ENCODE assay signal across 9 cellular contexts in the genomic region with DNA sequence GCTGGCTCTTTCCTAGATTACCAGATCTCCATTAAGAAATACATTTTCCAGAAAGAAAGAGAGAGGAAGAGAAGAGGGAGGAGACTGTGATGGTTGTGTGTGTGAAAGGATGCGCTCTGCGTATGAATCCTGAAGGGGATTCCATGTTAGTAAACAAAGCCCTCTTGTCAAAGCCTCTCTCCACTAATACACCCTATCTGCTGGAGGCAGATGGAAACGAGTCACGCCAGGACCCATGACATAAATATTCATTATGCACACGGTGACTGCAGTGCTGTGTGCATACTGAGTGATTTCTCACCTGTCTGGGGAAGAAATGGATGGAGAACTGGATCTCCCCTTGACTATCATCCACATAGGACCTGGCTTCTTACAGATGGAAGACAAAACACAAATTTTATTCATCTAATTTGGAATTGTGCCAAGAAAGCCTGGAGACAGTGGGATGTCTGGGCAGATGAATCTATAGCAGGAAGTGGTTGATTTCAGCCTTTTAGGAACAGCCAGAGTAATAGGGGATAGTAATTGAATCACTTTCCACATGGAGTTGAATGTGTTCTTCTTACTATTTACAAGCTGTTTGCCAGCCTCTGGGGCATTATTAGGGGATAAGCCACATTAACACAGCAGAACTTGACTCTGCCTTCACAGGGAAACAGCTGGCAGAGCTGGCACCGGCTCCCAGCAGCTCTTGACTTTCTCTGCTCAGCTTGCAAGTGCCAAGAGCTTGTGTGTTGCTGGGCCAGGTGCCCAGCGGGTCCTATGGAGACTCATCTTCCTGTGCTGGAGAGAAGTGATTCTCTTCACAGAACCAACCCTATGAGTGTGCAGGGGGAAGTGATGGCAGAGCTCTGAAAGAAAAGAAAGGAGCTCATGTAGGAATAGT. TPM values are rescaled to one million over a fixed set of nuclear protein-coding genes. Genes with fewer than 3 reads are reported as not detected.
DNase-seq lines count a peak whose midpoint lies in the region; ATAC-seq and TF ChIP-seq lines count a peak whose summit lies in the region.
"Had no signal": no experiment of that assay in that cellular context is flagged by ENCODE, and none has a peak within 500 bp of the region (broad histone marks: within the 10 kb centered on the region; RNA-seq: fewer than 3 reads in every experiment).

No MANE protein-coding gene starts in this region.

- H3K9me3 ChIP-seq in transverse colon (no peaks in the 10 kb centered on the region), vagina (no peaks in the 10 kb centered on the region)

- WGBS in transverse colon (ENCODE audit: low coverage in 1 of 2), 2 donors = 73% methylated on average over 7 of the region's 7 CpGs; no CpG with 5 or more reads in 1 of the 2 donors

- H3K36me3 ChIP-seq in transverse colon (no peaks in the 10 kb centered on the region), vagina (no peaks in the 10 kb centered on the region)

- in situ Hi-C loops in transverse colon (cut with MboI; ENCODE audit: low pct_ligation_motif_present in 1 of 4, low pct_unique_long_range_greater_than_20kb in 1 of 4, low sequenced_read_pairs in 3 of 4) = no loop called here

- TF ChIP-seq POLR2A in transverse colon (IDR thresholded peaks at IDR 0.05) (no peak), vagina (IDR thresholded peaks at IDR 0.05) (no peak)

- no peak for ATAC-seq in GM19452 (IDR thresholded peaks at IDR 0.05; ENCODE audit: unreplicated experiment)
- ATAC-seq in HG03354 (IDR thresholded peaks at IDR 0.05; ENCODE audit: poor library complexity, severe bottlenecking, unreplicated experiment) = no peak

- intact Hi-C loops in transverse colon (cut with DNase I; ENCODE audit: low total_unique reads) (no loop called here), vagina (cut with DNase I) (no loop called here)

- H3K27me3 ChIP-seq in transverse colon = no peaks in the 10 kb centered on the region
- no peaks in the 10 kb centered on the region for H3K27me3 ChIP-seq in vagina

- DNase-seq in D341Med (ENCODE audit: low spot score) (peak; percentile 75), NCI-H1417 (lab: John Stamatoyannopoulos, UW) (peak; percentile 56 to 89 (median 80)), foreskin melanocyte (peak; percentile 98), transverse colon (no peak), vagina (ENCODE audit: extremely low spot score in 2 of 2) (no peak)
- DNase-seq: activated T-cell treated with anti-CD3 and anti-CD28 coated beads for 4 hours had no signal

- TF ChIP-seq CTCF in transverse colon (IDR thresholded peaks at IDR 0.05) (no peak), vagina (IDR thresholded peaks at IDR 0.05) (no peak)

- H3K27ac ChIP-seq in transverse colon (no peak overlapping the region), vagina (no peak overlapping the region)

- H3K4me3 ChIP-seq in transverse colon = no peak overlapping the region
- no peak overlapping the region for H3K4me3 ChIP-seq in vagina

- no peak for TF ChIP-seq EP300 in transverse colon (IDR thresholded peaks at IDR 0.05; ENCODE audit: low read depth)

- H3K4me1 ChIP-seq in transverse colon (no peaks in the 10 kb centered on the region), vagina (no peaks in the 10 kb centered on the region)

TF ChIP-seq in PFSK-1, 5 proteins besides CTCF, POLR2A, EP300 and RAD21:
- TF ChIP-seq FOXP2 (optimal IDR thresholded peaks at IDR 0.05; ENCODE audit: borderline replicate concordance, extremely low read depth, extremely low read length, insufficient read depth) (no peak), SIN3A (IDR thresholded peaks at IDR 0.05; ENCODE audit: borderline replicate concordance, insufficient read depth, low read length) (0 out of 2 replicates have a peak, but pooled peaks have one; percentile 42), TAF1 (IDR thresholded peaks at IDR 0.05; ENCODE audit: borderline replicate concordance, insufficient read depth, low read length) (no peak), POLR2AphosphoS5 (IDR thresholded peaks at IDR 0.05; ENCODE audit: low read depth, low read length) (no peak)
- TF ChIP-seq, protein P1, sequence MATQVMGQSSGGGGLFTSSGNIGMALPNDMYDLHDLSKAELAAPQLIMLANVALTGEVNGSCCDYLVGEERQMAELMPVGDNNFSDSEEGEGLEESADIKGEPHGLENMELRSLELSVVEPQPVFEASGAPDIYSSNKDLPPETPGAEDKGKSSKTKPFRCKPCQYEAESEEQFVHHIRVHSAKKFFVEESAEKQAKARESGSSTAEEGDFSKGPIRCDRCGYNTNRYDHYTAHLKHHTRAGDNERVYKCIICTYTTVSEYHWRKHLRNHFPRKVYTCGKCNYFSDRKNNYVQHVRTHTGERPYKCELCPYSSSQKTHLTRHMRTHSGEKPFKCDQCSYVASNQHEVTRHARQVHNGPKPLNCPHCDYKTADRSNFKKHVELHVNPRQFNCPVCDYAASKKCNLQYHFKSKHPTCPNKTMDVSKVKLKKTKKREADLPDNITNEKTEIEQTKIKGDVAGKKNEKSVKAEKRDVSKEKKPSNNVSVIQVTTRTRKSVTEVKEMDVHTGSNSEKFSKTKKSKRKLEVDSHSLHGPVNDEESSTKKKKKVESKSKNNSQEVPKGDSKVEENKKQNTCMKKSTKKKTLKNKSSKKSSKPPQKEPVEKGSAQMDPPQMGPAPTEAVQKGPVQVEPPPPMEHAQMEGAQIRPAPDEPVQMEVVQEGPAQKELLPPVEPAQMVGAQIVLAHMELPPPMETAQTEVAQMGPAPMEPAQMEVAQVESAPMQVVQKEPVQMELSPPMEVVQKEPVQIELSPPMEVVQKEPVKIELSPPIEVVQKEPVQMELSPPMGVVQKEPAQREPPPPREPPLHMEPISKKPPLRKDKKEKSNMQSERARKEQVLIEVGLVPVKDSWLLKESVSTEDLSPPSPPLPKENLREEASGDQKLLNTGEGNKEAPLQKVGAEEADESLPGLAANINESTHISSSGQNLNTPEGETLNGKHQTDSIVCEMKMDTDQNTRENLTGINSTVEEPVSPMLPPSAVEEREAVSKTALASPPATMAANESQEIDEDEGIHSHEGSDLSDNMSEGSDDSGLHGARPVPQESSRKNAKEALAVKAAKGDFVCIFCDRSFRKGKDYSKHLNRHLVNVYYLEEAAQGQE (IDR thresholded peaks at IDR 0.05; ENCODE audit: insufficient read depth in 1 of 2, low read depth in 2 of 2, low read length in 2 of 2) = peak in 1 of 2 experiments; percentile 38; a peak in 1 of 4 replicates

RNA-seq across cellular contexts. Expression of gene MTNR1B, which starts 9.0 kb away (rescaled TPM):
- polyA plus RNA-seq in PFSK-1 (2012; ENCODE audit: insufficient read length, low read depth) = not detected
- total RNA-seq in transverse colon (not detected), vagina (not detected)

Comparison
In these comparisons a context has a peak if more than half of its experiments do, and no peak if none do; other contexts are left out.
1. DNase-seq: peak in D341Med (single experiment), NCI-H1417 (3 of 3) and foreskin melanocyte (single experiment); none in transverse colon (single experiment) and vagina (0 of 2).